ENCODE assay signal across 8 cellular contexts in the genomic region with DNA sequence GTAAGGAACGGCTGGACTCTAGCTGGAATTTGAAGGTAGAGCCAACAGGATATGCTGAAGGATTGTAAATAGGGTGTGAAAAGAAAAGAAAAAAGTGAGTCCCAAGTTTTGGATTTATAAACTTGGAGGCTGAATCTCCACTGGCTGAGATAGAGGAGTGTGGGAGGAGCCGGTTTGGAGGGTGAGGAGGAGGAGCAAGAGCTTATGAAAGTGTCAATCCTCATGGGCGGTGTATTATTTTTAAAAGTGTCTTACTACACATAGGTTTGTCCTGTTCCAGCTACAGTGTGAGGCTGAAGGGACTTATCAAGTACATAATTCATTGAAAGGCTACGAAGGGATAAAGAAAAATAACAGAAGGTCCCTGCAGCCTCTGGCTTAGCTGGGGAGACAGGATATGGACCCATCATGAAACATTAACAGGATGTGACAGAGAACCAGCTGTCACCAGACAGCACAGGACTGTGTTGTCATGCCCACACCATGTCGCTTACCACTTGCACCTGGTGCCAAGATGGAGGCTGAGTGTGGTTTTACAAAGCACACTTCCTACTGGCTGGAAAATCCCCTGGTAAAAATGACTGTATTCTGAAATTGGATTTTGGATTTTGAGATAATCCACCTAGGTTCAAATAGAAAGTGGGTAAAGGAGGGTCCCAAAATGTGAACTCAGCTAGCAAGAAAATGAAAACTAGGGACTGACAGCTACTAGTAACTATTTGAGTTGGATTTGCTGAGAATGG. TPM values are rescaled to one million over a fixed set of nuclear protein-coding genes. Genes with fewer than 3 reads are reported as not detected.
DNase-seq lines count a peak whose midpoint lies in the region; ATAC-seq and TF ChIP-seq lines count a peak whose summit lies in the region.

No MANE protein-coding gene starts in this region.

- TF ChIP-seq CTCF in brain (conservative IDR thresholded peaks at IDR 0.05): no peak
- TF ChIP-seq CTCF in upper lobe of right lung (IDR thresholded peaks at IDR 0.05): no peak

- peaks cover 5% of the 10 kb centered on the region for H3K27me3 Mint-ChIP-seq in brain

- H3K36me3 ChIP-seq in upper lobe of right lung: no peaks in the 10 kb centered on the region

- no peaks in the 10 kb centered on the region for H3K9me3 Mint-ChIP-seq in brain

- peaks cover 39% of the 10 kb centered on the region for H3K4me1 Mint-ChIP-seq in brain

- peaks cover 5% of the 10 kb centered on the region for H3K36me3 Mint-ChIP-seq in brain

- H3K27me3 ChIP-seq in upper lobe of right lung: no peaks in the 10 kb centered on the region

- no peak overlapping the region for H3K27ac ChIP-seq in upper lobe of right lung

- peak overlapping the region in 3 of 5 experiments; percentile 15 to 50 (median 44) for H3K27ac Mint-ChIP-seq in brain

- peak overlapping the region in 2 of 5 experiments; percentile 3 to 7 for H3K4me3 Mint-ChIP-seq in brain

- DNase-seq in NCI-H2107 treated with DMSO at 0.1 percent for 48 hours (lab: John Stamatoyannopoulos, UW; ENCODE audit: unreplicated experiment) (peak; percentile 45), NCI-H2107 (lab: John Stamatoyannopoulos, UW) (no peak), NCI-H774 (lab: John Stamatoyannopoulos, UW) (peak; percentile 10), NCI-H1105 (lab: John Stamatoyannopoulos, UW) (no peak), upper lobe of right lung (no peak), NCI-H1092 (lab: John Stamatoyannopoulos, UW) (no peak)

- H3K4me1 ChIP-seq in upper lobe of right lung: peaks cover 6% of the 10 kb centered on the region

- intact Hi-C loops in upper lobe of right lung (cut with DNase I): no loop called here

- H3K9me3 ChIP-seq in upper lobe of right lung: no peaks in the 10 kb centered on the region

- H3K4me3 ChIP-seq in upper lobe of right lung: no peak overlapping the region

- ATAC-seq in HG02885 (IDR thresholded peaks at IDR 0.05; ENCODE audit: poor library complexity, unreplicated experiment) (peak; percentile 73), upper lobe of right lung (no peak)

RNA-seq across cellular contexts. Expression of a gene that starts 2.5 kb away (rescaled TPM):
- polyA plus RNA-seq in brain (ENCODE audit: insufficient read depth, low read depth, low replicate concordance): 8.5 TPM
- total RNA-seq in upper lobe of right lung: 16.8 TPM

Comparison
In these comparisons a context has a peak if more than half of its experiments do, and no peak if none do; other contexts are left out.
1. DNase-seq: peak in NCI-H2107 treated with DMSO at 0.1 percent for 48 hours (single experiment) and NCI-H774 (single experiment); none in NCI-H2107 (single experiment), NCI-H1105 (single experiment), upper lobe of right lung (single experiment) and NCI-H1092 (single experiment).